10 cellular contexts compared by ENCODE assay signal in genomic region chr3:149291178-149291577, GRCh38. TPM values are rescaled to one million over a fixed set of nuclear protein-coding genes. Genes with fewer than 3 reads are reported as not detected.
A peak's percentile ranks its signal among the peaks of the same experiment; 100 is the strongest.
DNase-seq lines count a peak whose midpoint lies in the region; ATAC-seq, FAIRE-seq and TF ChIP-seq lines count a peak whose summit lies in the region.
"Had no signal": no experiment of that assay in that cellular context is flagged by ENCODE, and none has a peak within 500 bp of the region (broad histone marks: within the 10 kb centered on the region; RNA-seq: fewer than 3 reads in every experiment).

No MANE protein-coding gene starts in this region.

- FAIRE-seq in GM19239 (lab: Jason Lieb, UNC), result peak; percentile 85

- no peaks in the 10 kb centered on the region for H3K36me3 Mint-ChIP-seq in CD14-positive monocyte

- no peak overlapping the region for H2AFZ ChIP-seq in OCI-LY1 (ENCODE audit: low read length)

- DNase-seq in CD14-positive monocyte (ENCODE audit: low spot score) (no peak), GM19239 (ENCODE audit: insufficient read length, low spot score) (no peak), foreskin fibroblast (no peak), mucosa of gallbladder (ENCODE audit: low spot score) (no peak), left ventricle myocardium superior (no peak)
- DNase-seq: mesenchymal stem cell, NCI-H526 treated with DMSO at 0.1 percent for 48 hours had no signal

- H3K9me3 Mint-ChIP-seq in CD14-positive monocyte, result peaks cover 0 to 4% (median 2%) of the 10 kb centered on the region in 7 donors

- no peak for ATAC-seq in activated CD4-positive, CD25-positive, alpha-beta regulatory T cell treated with anti-CD3 and anti-CD28 coated beads, Interleukin-2, amount 50 U/mL, for 24 hours
- no peak for ATAC-seq in esophagus mucosa
- ATAC-seq in left ventricle myocardium superior, result no peak

- H3K27ac ChIP-seq in OCI-LY1 (ENCODE audit: low read depth, low read length, poor library complexity, severe bottlenecking), result no peak overlapping the region

- H3K4me1 ChIP-seq in OCI-LY1 (ENCODE audit: insufficient read depth, low read length, severe bottlenecking), result no peaks in the 10 kb centered on the region

- H3K27me3 ChIP-seq in OCI-LY1 (ENCODE audit: insufficient read depth, low read length), result no peaks in the 10 kb centered on the region

- no peaks in the 10 kb centered on the region for H3F3A ChIP-seq in OCI-LY1 (ENCODE audit: insufficient read depth, low read length)

- no peaks in the 10 kb centered on the region for H3K9me2 ChIP-seq in OCI-LY1 (ENCODE audit: low read depth, low read length)

- no peak overlapping the region for H3K9ac ChIP-seq in OCI-LY1 (ENCODE audit: low read length)

- no peaks in the 10 kb centered on the region for H3K79me2 ChIP-seq in OCI-LY1 (ENCODE audit: insufficient read depth, low read length)

- no peak overlapping the region for H3K27ac Mint-ChIP-seq in CD14-positive monocyte

- peaks cover 15% of the 10 kb centered on the region for H3K4me1 Mint-ChIP-seq in CD14-positive monocyte

- H3K9me3 ChIP-seq in OCI-LY1 (ENCODE audit: low read length), result no peaks in the 10 kb centered on the region

- H3K4me2 ChIP-seq in OCI-LY1 (ENCODE audit: low read length), result no peak overlapping the region

- H3K27me3 Mint-ChIP-seq in CD14-positive monocyte (ENCODE audit: low read depth in 3 of 3), result peaks cover 0 to 6% (median 0%) of the 10 kb centered on the region in 3 donors

- TF ChIP-seq CTCF in CD14-positive monocyte (IDR thresholded peaks at IDR 0.05), result peak; percentile 42
- peak; percentile 92 for TF ChIP-seq CTCF in OCI-LY1 (IDR thresholded peaks at IDR 0.05; ENCODE audit: low read length)
- TF ChIP-seq CTCF in foreskin fibroblast (IDR thresholded peaks at IDR 0.05; ENCODE audit: low read depth, low read length), result peak; percentile 42

- no peak overlapping the region for H3K4me3 Mint-ChIP-seq in CD14-positive monocyte

- H3K36me3 ChIP-seq in OCI-LY1 (ENCODE audit: insufficient read depth, low read length), result no peaks in the 10 kb centered on the region

- no peaks in the 10 kb centered on the region for H4K20me1 ChIP-seq in OCI-LY1 (ENCODE audit: insufficient read depth, low read length)

- no peak overlapping the region for H3K4me3 ChIP-seq in OCI-LY1 (ENCODE audit: low read depth, low read length, poor library complexity, severe bottlenecking)
- H3K4me3 ChIP-seq in foreskin fibroblast (ENCODE audit: low read depth in 1 of 2, low read length in 2 of 2), result no peak overlapping the region

- intact Hi-C loops in CD14-positive monocyte (cut with micrococcal nuclease), result no loop called here
- intact Hi-C loops in left ventricle myocardium superior (cut with micrococcal nuclease), result no loop called here

RNA-seq across cellular contexts. Expression of gene TM4SF18, which starts 42.3 kb away (rescaled TPM):
- polyA plus RNA-seq in CD14-positive monocyte, result not detected
- total RNA-seq in esophagus mucosa (0.76 TPM), mucosa of gallbladder (7.7 TPM), left ventricle myocardium superior (11.6 TPM)

Comparison
In these comparisons a context has a peak if more than half of its experiments do, and no peak if none do; other contexts are left out.
1. CTCF ChIP-seq: peak in every context shown above with its lines; median percentile 92 in OCI-LY1; 42 in CD14-positive monocyte; 42 in foreskin fibroblast.